In the genomic region with DNA sequence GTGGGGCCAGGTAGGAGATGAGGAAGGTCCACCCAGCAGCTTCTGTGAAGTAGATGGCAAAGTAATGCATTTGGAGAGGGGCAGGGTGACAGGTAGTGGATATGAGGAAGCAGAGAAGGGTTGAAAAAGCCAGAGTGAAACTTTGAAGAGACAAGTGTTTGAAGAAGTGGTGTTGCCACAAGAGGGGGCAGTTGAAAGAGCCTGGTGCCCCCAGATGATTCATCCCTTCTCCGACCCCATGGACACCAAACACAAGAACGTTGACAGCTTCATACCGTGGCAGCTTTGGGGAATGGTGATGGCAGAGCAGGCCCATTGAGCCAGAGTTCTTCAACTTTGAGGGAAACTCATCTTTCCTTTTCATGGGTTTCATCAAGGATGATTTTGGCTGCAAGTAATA, we compare ENCODE assay signal across 1 cellular context.
A peak's percentile ranks its signal among the peaks of the same experiment; 100 is the strongest.
TF ChIP-seq lines count a peak whose summit lies in the region.

No MANE protein-coding gene starts in this region.

TF ChIP-seq in K562, 482 proteins besides CTCF, POLR2A, EP300 and RAD21:
- no peak for TF ChIP-seq MTF1 (CRISPR knock-in tag; IDR thresholded peaks at IDR 0.05; ENCODE audit: borderline replicate concordance)
- TF ChIP-seq CBX2 (IDR thresholded peaks at IDR 0.05; ENCODE audit: insufficient read depth, low read length, poor library complexity, severe bottlenecking) = no peak
- TF ChIP-seq, protein P1, sequence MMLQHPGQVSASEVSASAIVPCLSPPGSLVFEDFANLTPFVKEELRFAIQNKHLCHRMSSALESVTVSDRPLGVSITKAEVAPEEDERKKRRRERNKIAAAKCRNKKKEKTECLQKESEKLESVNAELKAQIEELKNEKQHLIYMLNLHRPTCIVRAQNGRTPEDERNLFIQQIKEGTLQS (IDR thresholded peaks at IDR 0.05) = 0 out of 2 replicates have a peak, but pooled peaks have one; percentile 31
- TF ChIP-seq, protein P1 (CRISPR knock-in tag; conservative IDR thresholded peaks at IDR 0.05) = no peak
- 0 out of 2 replicates have a peak, but pooled peaks have one; percentile 15 for TF ChIP-seq SMC3 (conservative IDR thresholded peaks at IDR 0.05; ENCODE audit: insufficient read depth, low read depth, low read length)
- TF ChIP-seq ELF1 (tag; IDR thresholded peaks at IDR 0.05) = no peak
- TF ChIP-seq JUND (IDR thresholded peaks at IDR 0.05; ENCODE audit: borderline replicate concordance, low read depth, low read length) = peak; percentile 54; the same call in 1 of the 2 replicates
- TF ChIP-seq JUND (tag; IDR thresholded peaks at IDR 0.05; ENCODE audit: borderline replicate concordance, low read depth, low read length) = peak; percentile 53; the same call in 1 of the 3 replicates
TF ChIP-seq in K562: peak in this region for 3.
